20 cellular contexts compared by ENCODE assay signal in the genomic region with DNA sequence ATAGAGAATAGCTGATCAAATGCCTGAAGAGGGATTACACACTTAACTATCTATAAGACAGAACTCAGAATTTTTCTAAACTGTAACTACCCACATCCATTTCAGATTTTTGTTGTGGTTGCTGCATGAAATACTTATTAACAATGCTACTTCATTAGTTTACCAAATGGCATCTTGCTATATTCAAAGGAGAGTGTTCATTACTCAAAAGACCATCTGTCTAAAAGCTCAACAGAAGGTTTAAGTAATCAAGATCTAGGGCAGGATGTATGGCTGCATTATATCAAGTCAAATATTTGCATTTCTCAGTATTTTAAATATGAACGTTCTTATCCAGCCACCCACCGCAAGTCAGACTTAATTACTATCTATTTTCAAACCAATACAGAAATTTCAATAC.
A peak's percentile ranks its signal among the peaks of the same experiment; 100 is the strongest.
DNase-seq lines count a peak whose midpoint lies in the region; TF ChIP-seq lines count a peak whose summit lies in the region.
"Had no signal": no experiment of that assay in that cellular context is flagged by ENCODE, and none has a peak within 500 bp of the region (broad histone marks: within the 10 kb centered on the region; RNA-seq: fewer than 3 reads in every experiment).

No MANE protein-coding gene starts in this region.

- BruUV-seq in A673 (replicated peaks; lab: Mats Ljungman, UMichigan): no TSS peak

- H3K36me3 ChIP-seq in endocrine pancreas (ENCODE audit: control insufficient read depth, insufficient read depth, low read length) (no peaks in the 10 kb centered on the region), A673 (ENCODE audit: insufficient read depth, low read length, poor library complexity, severe bottlenecking) (no peaks in the 10 kb centered on the region), tibial nerve (no peaks in the 10 kb centered on the region), breast epithelium (no peaks in the 10 kb centered on the region)
- H3K36me3 ChIP-seq: BLaER1 had no signal

- H3K9me3 ChIP-seq in endocrine pancreas (ENCODE audit: control insufficient read depth, low read length) (no peaks in the 10 kb centered on the region), A673 (ENCODE audit: low read depth, low read length, poor library complexity, severe bottlenecking) (no peaks in the 10 kb centered on the region), tibial nerve (no peaks in the 10 kb centered on the region), breast epithelium (no peaks in the 10 kb centered on the region)
- H3K9me3 ChIP-seq: BLaER1 had no signal

- intact Hi-C loops in A673 (cut with micrococcal nuclease; ENCODE audit: unreplicated experiment): no loop called here
- intact Hi-C loops in breast epithelium (cut with DNase I; ENCODE audit: low total_unique reads): no loop called here

- H3K27me3 ChIP-seq in endocrine pancreas (ENCODE audit: control insufficient read depth, insufficient read depth, low read length) (no peaks in the 10 kb centered on the region), A673 (replicated peaks; ENCODE audit: insufficient read depth, low read depth, low read length, poor library complexity) (no peaks in the 10 kb centered on the region), tibial nerve (no peaks in the 10 kb centered on the region), breast epithelium (no peaks in the 10 kb centered on the region)
- H3K27me3 ChIP-seq: BLaER1 had no signal

- no peak overlapping the region for H3K9ac ChIP-seq in endocrine pancreas (ENCODE audit: control insufficient read depth, insufficient read depth, low read length)
- H3K9ac ChIP-seq: BLaER1, KMS-11 had no signal

- H3K4me1 ChIP-seq in endocrine pancreas (ENCODE audit: control insufficient read depth, insufficient read depth, low read length) (peaks cover 27% of the 10 kb centered on the region), A673 (ENCODE audit: insufficient read depth, low read length, poor library complexity, severe bottlenecking) (peaks cover 12% of the 10 kb centered on the region), tibial nerve (peaks cover 0 to 73% (median 18%) of the 10 kb centered on the region in 4 donors), breast epithelium (no peaks in the 10 kb centered on the region)

- DNase-seq in NCI-H82 (lab: John Stamatoyannopoulos, UW): peak; percentile 42
- DNase-seq in NCI-H82 treated with DMSO at 0.1 percent for 48 hours (lab: John Stamatoyannopoulos, UW; ENCODE audit: unreplicated experiment): no peak
- DNase-seq in NCI-H446 treated with DMSO at 0.1 percent for 48 hours (lab: John Stamatoyannopoulos, UW): peak; percentile 59
- no peak for DNase-seq in A673 (ENCODE audit: low spot score)
- no peak for DNase-seq in tibial nerve (ENCODE audit: low spot score in 2 of 2)
- DNase-seq in amygdala (lab: John Stamatoyannopoulos, UW): no peak
- DNase-seq in breast epithelium (ENCODE audit: low spot score in 2 of 2): no peak
- DNase-seq: Calu3; CD4-positive, alpha-beta memory T cell; H7; HFFc6; NCI-H1436; NCI-H2081 treated with DMSO at 0.1 percent for 48 hours; NCI-H2227 treated with DMSO at 0.1 percent for 48 hours; NCI-H774; PC-3 had no signal

- no peak for TF ChIP-seq POLR2A in tibial nerve (IDR thresholded peaks at IDR 0.05)
- no peak for TF ChIP-seq POLR2A in breast epithelium (IDR thresholded peaks at IDR 0.05)

- no peak for TF ChIP-seq CTCF in A673 (conservative IDR thresholded peaks at IDR 0.05; ENCODE audit: low read depth, low read length)
- no peak for TF ChIP-seq CTCF in tibial nerve (IDR thresholded peaks at IDR 0.05)
- TF ChIP-seq CTCF in breast epithelium (IDR thresholded peaks at IDR 0.05): no peak

- H3K4me3 ChIP-seq in endocrine pancreas (ENCODE audit: control insufficient read depth, insufficient read depth, low read length) (peak overlapping the region; percentile 53), A673 (ENCODE audit: low read depth, low read length, poor library complexity, severe bottlenecking) (no peak overlapping the region), tibial nerve (no peak overlapping the region), breast epithelium (no peak overlapping the region)
- H3K4me3 ChIP-seq: BLaER1 had no signal

- 52 to 62% methylated on average over 2 of the region's 2 CpGs for WGBS in tibial nerve, 2 donors

- H3K27ac ChIP-seq in A673 (ENCODE audit: low read depth, low read length, poor library complexity, severe bottlenecking) (no peak overlapping the region), tibial nerve (no peak overlapping the region), breast epithelium (no peak overlapping the region)
- H3K27ac ChIP-seq: BLaER1, HL-60, KMS-11 had no signal

- no peak for TF ChIP-seq EP300 in tibial nerve (IDR thresholded peaks at IDR 0.05)

- POLR2A ChIA-PET in A673 (lab: Charles Lee; ENCODE audit: low non-redundant PET): no interaction called here

- CTCF ChIA-PET in A673 (lab: Charles Lee): no interaction called here

Comparison
In these comparisons a context has a peak if more than half of its experiments do, and no peak if none do; other contexts are left out.
1. DNase-seq: peak in NCI-H82 (single experiment) and NCI-H446 treated with DMSO at 0.1 percent for 48 hours (single experiment); none in NCI-H82 treated with DMSO at 0.1 percent for 48 hours (single experiment), A673 (single experiment), tibial nerve (0 of 2), amygdala (0 of 56) and breast epithelium (0 of 2).